In the genomic region with DNA sequence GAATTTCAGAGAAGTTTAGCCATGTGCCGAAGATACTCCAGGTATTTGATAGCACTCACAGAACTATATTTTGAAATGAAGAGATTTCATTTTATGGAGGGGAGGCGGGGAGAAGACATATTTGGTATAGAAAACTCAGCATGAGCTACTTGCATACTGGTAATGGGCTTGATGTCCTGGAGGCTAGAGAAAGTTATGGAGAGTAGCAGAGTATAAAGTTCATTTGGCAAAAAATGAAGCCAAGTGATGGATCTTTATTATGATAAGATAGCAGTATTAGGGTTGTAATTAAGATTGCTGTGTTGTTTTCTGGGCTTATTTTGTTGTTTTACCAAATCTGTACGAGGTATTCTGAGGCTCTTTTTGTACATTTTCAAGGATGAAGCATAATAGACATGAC, we compare ENCODE assay signal across 14 cellular contexts.
DNase-seq lines count a peak whose midpoint lies in the region; ATAC-seq, FAIRE-seq and TF ChIP-seq lines count a peak whose summit lies in the region.
"Had no signal": no experiment of that assay in that cellular context is flagged by ENCODE, and none has a peak within 500 bp of the region (broad histone marks: within the 10 kb centered on the region; RNA-seq: fewer than 3 reads in every experiment).

No MANE protein-coding gene starts in this region.

- H3K4me2 ChIP-seq in SK-N-SH (0 out of 2 replicates have a peak overlapping the region, but pooled peaks have one; percentile 29), astrocyte (ENCODE audit: low read length) (peak overlapping the region; percentile 40)
- H3K4me2 ChIP-seq: GM23338 had no signal

- H3F3A ChIP-seq in SK-N-SH (replicated peaks; ENCODE audit: insufficient read depth): peaks cover 22% of the 10 kb centered on the region

- DNase-seq in SK-N-SH: no peak
- DNase-seq in astrocyte (ENCODE audit: low read depth): no peak
- no peak for DNase-seq in right lobe of liver
- DNase-seq in NCI-H2107 treated with DMSO at 0.1 percent for 48 hours (lab: John Stamatoyannopoulos, UW; ENCODE audit: unreplicated experiment): no peak
- no peak for DNase-seq in NCI-H1436 (lab: John Stamatoyannopoulos, UW)
- no peak for DNase-seq in 8988T
- no peak for DNase-seq in Peyer's patch
- DNase-seq: GF-D8 had no signal

- no peaks in the 10 kb centered on the region for H3K9me3 Mint-ChIP-seq in astrocyte (ENCODE audit: unreplicated experiment)
- H3K9me3 Mint-ChIP-seq: GM23338, IgD-negative memory B cell had no signal

- peak overlapping the region; percentile 30 for H3K27ac Mint-ChIP-seq in astrocyte (ENCODE audit: unreplicated experiment)
- H3K27ac Mint-ChIP-seq: GM23338, IgD-negative memory B cell had no signal

- H3K4me1 Mint-ChIP-seq in astrocyte (ENCODE audit: low read depth, unreplicated experiment): peaks cover 27% of the 10 kb centered on the region
- H3K4me1 Mint-ChIP-seq: GM23338, IgD-negative memory B cell had no signal

- no peaks in the 10 kb centered on the region for H3K9me2 ChIP-seq in SK-N-SH

- H3K9ac ChIP-seq in SK-N-SH (no peak overlapping the region), astrocyte (ENCODE audit: low read length) (no peak overlapping the region)

- H3K36me3 Mint-ChIP-seq in astrocyte (ENCODE audit: low read depth, unreplicated experiment): peaks cover 3% of the 10 kb centered on the region
- H3K36me3 Mint-ChIP-seq: IgD-negative memory B cell had no signal

- H3K27me3 ChIP-seq in SK-N-SH (ENCODE audit: insufficient read depth): no peaks in the 10 kb centered on the region
- H3K27me3 ChIP-seq in astrocyte (ENCODE audit: insufficient read depth, low read length): no peaks in the 10 kb centered on the region
- H3K27me3 ChIP-seq in right lobe of liver: no peaks in the 10 kb centered on the region
- no peaks in the 10 kb centered on the region for H3K27me3 ChIP-seq in Peyer's patch

- TF ChIP-seq POLR2A in right lobe of liver (IDR thresholded peaks at IDR 0.05): no peak
- TF ChIP-seq POLR2A in Peyer's patch (IDR thresholded peaks at IDR 0.05): no peak

- H3K4me3 Mint-ChIP-seq in astrocyte (ENCODE audit: unreplicated experiment): no peak overlapping the region
- H3K4me3 Mint-ChIP-seq: GM23338, IgD-negative memory B cell had no signal

- H3K79me2 ChIP-seq in SK-N-SH (ENCODE audit: insufficient read depth) (peaks cover 36% of the 10 kb centered on the region), astrocyte (ENCODE audit: insufficient read depth, low read length) (peaks cover 13% of the 10 kb centered on the region)

- WGBS in SK-N-SH (ENCODE audit: low lambda C conversion rate): 93% methylated on average over 3 of the region's 3 CpGs
- 86% methylated on average over 3 of the region's 3 CpGs for WGBS in right lobe of liver (ENCODE audit: insufficient coverage, low coverage, low lambda C conversion rate, missing lambda C conversion rate)

- H3K9me3 ChIP-seq in SK-N-SH (no peaks in the 10 kb centered on the region), astrocyte (ENCODE audit: insufficient read depth, low read depth, low read length) (no peaks in the 10 kb centered on the region), right lobe of liver (no peaks in the 10 kb centered on the region), Peyer's patch (no peaks in the 10 kb centered on the region)

- no peak for TF ChIP-seq RAD21 in SK-N-SH (IDR thresholded peaks at IDR 0.05; ENCODE audit: low read length)

- H4K20me1 ChIP-seq in SK-N-SH (ENCODE audit: insufficient read depth): peaks cover 4% of the 10 kb centered on the region
- H4K20me1 ChIP-seq in astrocyte (ENCODE audit: insufficient read depth, low read length): peaks cover 20% of the 10 kb centered on the region

- FAIRE-seq in astrocyte (lab: Jason Lieb, UNC): peak; percentile 29
- FAIRE-seq: GM12891 had no signal

- intact Hi-C loops in right lobe of liver (cut with DNase I): no loop called here

- H3K27ac ChIP-seq in SK-N-SH (ENCODE audit: low read depth in 2 of 2, low read length in 1 of 2): peak overlapping the region in 1 of 2 experiments; percentile 38; a peak in 2 of 4 replicates
- H3K27ac ChIP-seq in astrocyte (ENCODE audit: low read depth, low read length): peak overlapping the region; percentile 24
- no peak overlapping the region for H3K27ac ChIP-seq in right lobe of liver
- H3K27ac ChIP-seq in Peyer's patch: no peak overlapping the region
- H3K27ac ChIP-seq: 22Rv1, RWPE1 had no signal

- H3K4me3 ChIP-seq in SK-N-SH (ENCODE audit: low read depth in 2 of 2, low read length in 1 of 2) (no peak overlapping the region), astrocyte (ENCODE audit: insufficient read depth, low read depth, low read length) (no peak overlapping the region), right lobe of liver (no peak overlapping the region), Peyer's patch (no peak overlapping the region)
- H3K4me3 ChIP-seq: GM23338 had no signal

- POLR2A ChIA-PET in SK-N-SH (lab: Yijun Ruan, JAX): no interaction called here

- H3K4me1 ChIP-seq in SK-N-SH (ENCODE audit: control insufficient read depth in 1 of 2, insufficient read depth in 2 of 2, low read depth in 1 of 2, low read length in 1 of 2): peaks cover 4 to 16% of the 10 kb centered on the region in 2 experiments; a peak in 3 of 4 replicates
- peaks cover 30% of the 10 kb centered on the region for H3K4me1 ChIP-seq in astrocyte (ENCODE audit: insufficient read depth, low read length)
- H3K4me1 ChIP-seq in right lobe of liver: peaks cover 0 to 12% (median 3%) of the 10 kb centered on the region in 4 donors
- H3K4me1 ChIP-seq in Peyer's patch: no peaks in the 10 kb centered on the region

- H3K27me3 Mint-ChIP-seq in astrocyte (ENCODE audit: low read depth, unreplicated experiment): no peaks in the 10 kb centered on the region
- H3K27me3 Mint-ChIP-seq: IgD-negative memory B cell had no signal

- H2AFZ ChIP-seq in SK-N-SH (ENCODE audit: low read depth): no peak overlapping the region
- no peak overlapping the region for H2AFZ ChIP-seq in astrocyte (ENCODE audit: low read depth, low read length)
- H2AFZ ChIP-seq: GM23338 had no signal

- CTCF ChIA-PET in SK-N-SH (lab: Yijun Ruan, JAX): interaction anchor here (0.6 to 4.1 kb wide), 22 partner anchors 11 to 1209 kb away, joined by 3 to 31 read pairs (median 4); no protein-coding TSS in a partner anchor

- ATAC-seq in SK-N-SH treated with all-trans-retinoic acid at 6 μM for 48 hours (no peak), right lobe of liver (peak in 3 of 4 donors; percentile 47 to 55 (median 54))
- ATAC-seq: GM23338 had no signal

- H3K36me3 ChIP-seq in SK-N-SH (replicated peaks in 1 of 2; ENCODE audit: control insufficient read depth in 1 of 2, insufficient read depth in 2 of 2, low read length in 1 of 2) (peaks cover 13 to 17% of the 10 kb centered on the region in 2 experiments), astrocyte (ENCODE audit: insufficient read depth, low read length) (no peaks in the 10 kb centered on the region), right lobe of liver (no peaks in the 10 kb centered on the region), Peyer's patch (no peaks in the 10 kb centered on the region)

- TF ChIP-seq CTCF in SK-N-SH (IDR thresholded peaks at IDR 0.05) (no peak), astrocyte (IDR thresholded peaks at IDR 0.05; ENCODE audit: insufficient read depth, low read depth, low read length) (no peak), right lobe of liver (IDR thresholded peaks at IDR 0.05) (no peak), Peyer's patch (IDR thresholded peaks at IDR 0.05) (no peak)

- TF ChIP-seq EP300 in SK-N-SH (IDR thresholded peaks at IDR 0.05; ENCODE audit: borderline replicate concordance in 1 of 2, low read depth in 1 of 2, low read length in 1 of 2): no peak

TF ChIP-seq in SK-N-SH, 30 proteins besides CTCF, POLR2A, EP300 and RAD21:
- TF ChIP-seq YY1 (IDR thresholded peaks at IDR 0.05; ENCODE audit: low read depth) (no peak), CHD2 (IDR thresholded peaks at IDR 0.05; ENCODE audit: low read length, partially characterized antibody) (no peak)
- TF ChIP-seq, protein P1, sequence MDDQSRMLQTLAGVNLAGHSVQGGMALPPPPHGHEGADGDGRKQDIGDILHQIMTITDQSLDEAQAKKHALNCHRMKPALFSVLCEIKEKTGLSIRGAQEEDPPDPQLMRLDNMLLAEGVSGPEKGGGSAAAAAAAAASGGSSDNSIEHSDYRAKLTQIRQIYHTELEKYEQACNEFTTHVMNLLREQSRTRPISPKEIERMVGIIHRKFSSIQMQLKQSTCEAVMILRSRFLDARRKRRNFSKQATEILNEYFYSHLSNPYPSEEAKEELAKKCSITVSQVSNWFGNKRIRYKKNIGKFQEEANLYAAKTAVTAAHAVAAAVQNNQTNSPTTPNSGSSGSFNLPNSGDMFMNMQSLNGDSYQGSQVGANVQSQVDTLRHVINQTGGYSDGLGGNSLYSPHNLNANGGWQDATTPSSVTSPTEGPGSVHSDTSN (IDR thresholded peaks at IDR 0.05): no peak

TF ChIP-seq in SK-N-SH treated with all-trans-retinoic acid at 6 μM for 48 hours, 23 proteins besides CTCF, POLR2A, EP300 and RAD21 (continues in another document):
- TF ChIP-seq GLIS3 (CRISPR knock-in tag; IDR thresholded peaks at IDR 0.05) (no peak), RARB (CRISPR knock-in tag; IDR thresholded peaks at IDR 0.05) (no peak), ARNTL (CRISPR knock-in tag; IDR thresholded peaks at IDR 0.05; ENCODE audit: borderline replicate concordance, low read depth) (no peak), ZFP30 (CRISPR knock-in tag; IDR thresholded peaks at IDR 0.05) (no peak), ISL1 (CRISPR knock-in tag; IDR thresholded peaks at IDR 0.05) (no peak), ZNF70 (CRISPR knock-in tag; IDR thresholded peaks at IDR 0.05) (no peak), CSDC2 (CRISPR knock-in tag; IDR thresholded peaks at IDR 0.05) (no peak)
- TF ChIP-seq, protein P2, sequence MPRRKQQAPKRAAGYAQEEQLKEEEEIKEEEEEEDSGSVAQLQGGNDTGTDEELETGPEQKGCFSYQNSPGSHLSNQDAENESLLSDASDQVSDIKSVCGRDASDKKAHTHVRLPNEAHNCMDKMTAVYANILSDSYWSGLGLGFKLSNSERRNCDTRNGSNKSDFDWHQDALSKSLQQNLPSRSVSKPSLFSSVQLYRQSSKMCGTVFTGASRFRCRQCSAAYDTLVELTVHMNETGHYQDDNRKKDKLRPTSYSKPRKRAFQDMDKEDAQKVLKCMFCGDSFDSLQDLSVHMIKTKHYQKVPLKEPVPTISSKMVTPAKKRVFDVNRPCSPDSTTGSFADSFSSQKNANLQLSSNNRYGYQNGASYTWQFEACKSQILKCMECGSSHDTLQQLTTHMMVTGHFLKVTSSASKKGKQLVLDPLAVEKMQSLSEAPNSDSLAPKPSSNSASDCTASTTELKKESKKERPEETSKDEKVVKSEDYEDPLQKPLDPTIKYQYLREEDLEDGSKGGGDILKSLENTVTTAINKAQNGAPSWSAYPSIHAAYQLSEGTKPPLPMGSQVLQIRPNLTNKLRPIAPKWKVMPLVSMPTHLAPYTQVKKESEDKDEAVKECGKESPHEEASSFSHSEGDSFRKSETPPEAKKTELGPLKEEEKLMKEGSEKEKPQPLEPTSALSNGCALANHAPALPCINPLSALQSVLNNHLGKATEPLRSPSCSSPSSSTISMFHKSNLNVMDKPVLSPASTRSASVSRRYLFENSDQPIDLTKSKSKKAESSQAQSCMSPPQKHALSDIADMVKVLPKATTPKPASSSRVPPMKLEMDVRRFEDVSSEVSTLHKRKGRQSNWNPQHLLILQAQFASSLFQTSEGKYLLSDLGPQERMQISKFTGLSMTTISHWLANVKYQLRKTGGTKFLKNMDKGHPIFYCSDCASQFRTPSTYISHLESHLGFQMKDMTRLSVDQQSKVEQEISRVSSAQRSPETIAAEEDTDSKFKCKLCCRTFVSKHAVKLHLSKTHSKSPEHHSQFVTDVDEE (CRISPR knock-in tag; IDR thresholded peaks at IDR 0.05): no peak
